In genomic region chr16:88651989-88652762, GRCh38 we compare ENCODE assay signal across 11 cellular contexts. TPM values are rescaled to one million over a fixed set of nuclear protein-coding genes. Genes with fewer than 3 reads are reported as not detected.
DNase-seq lines count a peak whose midpoint lies in the region; ATAC-seq, FAIRE-seq and TF ChIP-seq lines count a peak whose summit lies in the region.
"Had no signal": no experiment of that assay in that cellular context is flagged by ENCODE, and none has a peak within 500 bp of the region (broad histone marks: within the 10 kb centered on the region; RNA-seq: fewer than 3 reads in every experiment).

No MANE protein-coding gene starts in this region.

- no peaks in the 10 kb centered on the region for H3K9me3 Mint-ChIP-seq in activated T-cell treated with anti-CD3 and anti-CD28 coated beads, Interleukin-2, amount 50 U/mL, for 24 hours
- H3K9me3 Mint-ChIP-seq in activated T-cell treated with anti-CD3 and anti-CD28 coated beads, Interleukin-2, amount 50 U/mL, for 4 hours, result no peaks in the 10 kb centered on the region

- no peak for ATAC-seq in activated T-cell treated with anti-CD3 and anti-CD28 coated beads, Interleukin-2, amount 50 U/mL, for 4 hours
- ATAC-seq in T-helper 17 cell (no peak), GM18511 (IDR thresholded peaks at IDR 0.05; ENCODE audit: unreplicated experiment) (no peak)

- H3K27me3 Mint-ChIP-seq in activated T-cell treated with anti-CD3 and anti-CD28 coated beads, Interleukin-2, amount 50 U/mL, for 24 hours, result no peaks in the 10 kb centered on the region
- no peaks in the 10 kb centered on the region for H3K27me3 Mint-ChIP-seq in activated T-cell treated with anti-CD3 and anti-CD28 coated beads, Interleukin-2, amount 50 U/mL, for 4 hours (ENCODE audit: low read depth)
- H3K27me3 Mint-ChIP-seq in T-helper 17 cell, result no peaks in the 10 kb centered on the region

- H3K9me3 ChIP-seq in T-helper 17 cell (ENCODE audit: control insufficient read depth, low read length, poor library complexity, severe bottlenecking) (no peaks in the 10 kb centered on the region), kidney (ENCODE audit: control insufficient read depth in 1 of 2, low read length in 2 of 2) (no peaks in the 10 kb centered on the region), suprapubic skin (no peaks in the 10 kb centered on the region), HAP-1 (no peaks in the 10 kb centered on the region)

- H3K9ac ChIP-seq in kidney (ENCODE audit: low read length in 2 of 2), result no peak overlapping the region

- 88% methylated on average over 3 of the region's 30 CpGs for WGBS in suprapubic skin

- H3K4me1 Mint-ChIP-seq in activated T-cell treated with anti-CD3 and anti-CD28 coated beads, Interleukin-2, amount 50 U/mL, for 24 hours (ENCODE audit: low read depth), result peaks cover 20% of the 10 kb centered on the region
- H3K4me1 Mint-ChIP-seq in activated T-cell treated with anti-CD3 and anti-CD28 coated beads, Interleukin-2, amount 50 U/mL, for 4 hours (ENCODE audit: low read depth), result peaks cover 19% of the 10 kb centered on the region
- peaks cover 14% of the 10 kb centered on the region for H3K4me1 Mint-ChIP-seq in T-helper 17 cell

- intact Hi-C loops in kidney (cut with DNase I), result no loop called here

- no peak for DNase-seq in activated T-cell treated with anti-CD3 and anti-CD28 coated beads, Interleukin-2, amount 50 U/mL, for 24 hours
- DNase-seq in activated T-cell treated with anti-CD3 and anti-CD28 coated beads, Interleukin-2, amount 50 U/mL, for 4 hours, result no peak
- DNase-seq in T-helper 17 cell (no peak), kidney (peak; percentile 83), suprapubic skin (ENCODE audit: low spot score in 2 of 2) (peak in 1 of 2 donors; percentile 68), NOMO-1 treated with DMSO at 0.1 percent for 48 hours (lab: John Stamatoyannopoulos, UW; ENCODE audit: unreplicated experiment) (no peak), HAP-1 (ENCODE audit: low spot score in 2 of 2) (no peak)
- DNase-seq: NCI-H2081 treated with DMSO at 0.1 percent for 48 hours had no signal

- TF ChIP-seq EP300 in suprapubic skin (IDR thresholded peaks at IDR 0.05), result no peak

- TF ChIP-seq CTCF in kidney (IDR thresholded peaks at IDR 0.05; ENCODE audit: borderline replicate concordance, extremely low read depth, insufficient read depth) (no peak), suprapubic skin (IDR thresholded peaks at IDR 0.05) (no peak)

- TF ChIP-seq POLR2A in suprapubic skin (IDR thresholded peaks at IDR 0.05), result no peak

- peak overlapping the region; percentile 97 for H3K27ac Mint-ChIP-seq in activated T-cell treated with anti-CD3 and anti-CD28 coated beads, Interleukin-2, amount 50 U/mL, for 24 hours
- peak overlapping the region; percentile 89 for H3K27ac Mint-ChIP-seq in T-helper 17 cell

- peaks cover 0 to 3% of the 10 kb centered on the region in 2 donors for H3K36me3 ChIP-seq in kidney (ENCODE audit: control insufficient read depth in 1 of 2, insufficient read depth in 2 of 2, low read length in 2 of 2)
- peaks cover 25% of the 10 kb centered on the region for H3K36me3 ChIP-seq in suprapubic skin
- peaks cover 26% of the 10 kb centered on the region for H3K36me3 ChIP-seq in HAP-1 (replicated peaks)

- H3K4me3 Mint-ChIP-seq in activated T-cell treated with anti-CD3 and anti-CD28 coated beads, Interleukin-2, amount 50 U/mL, for 24 hours, result peak overlapping the region; percentile 12
- no peak overlapping the region for H3K4me3 Mint-ChIP-seq in activated T-cell treated with anti-CD3 and anti-CD28 coated beads, Interleukin-2, amount 50 U/mL, for 4 hours
- H3K4me3 Mint-ChIP-seq in T-helper 17 cell, result peak overlapping the region; percentile 92

- H3K36me3 Mint-ChIP-seq in activated T-cell treated with anti-CD3 and anti-CD28 coated beads, Interleukin-2, amount 50 U/mL, for 24 hours (ENCODE audit: low read depth), result peaks cover 46% of the 10 kb centered on the region
- H3K36me3 Mint-ChIP-seq in activated T-cell treated with anti-CD3 and anti-CD28 coated beads, Interleukin-2, amount 50 U/mL, for 4 hours (ENCODE audit: insufficient read depth), result peaks cover 3% of the 10 kb centered on the region
- peaks cover 3% of the 10 kb centered on the region for H3K36me3 Mint-ChIP-seq in T-helper 17 cell (ENCODE audit: low read depth)

- H3K4me1 ChIP-seq in kidney (ENCODE audit: control insufficient read depth in 1 of 2, insufficient read depth in 1 of 2, low read depth in 1 of 2, low read length in 2 of 2) (peaks cover 3 to 12% of the 10 kb centered on the region in 2 donors), suprapubic skin (peaks cover 26% of the 10 kb centered on the region), HAP-1 (peaks cover 6% of the 10 kb centered on the region)

- no peaks in the 10 kb centered on the region for H3K27me3 ChIP-seq in suprapubic skin
- no peaks in the 10 kb centered on the region for H3K27me3 ChIP-seq in HAP-1 (ENCODE audit: low read depth)

- H3K4me3 ChIP-seq in kidney (ENCODE audit: low read length in 2 of 2) (no peak overlapping the region), suprapubic skin (no peak overlapping the region), HAP-1 (no peak overlapping the region)

- no peak for FAIRE-seq in kidney (lab: Jason Lieb, UNC)

- H3K27ac ChIP-seq in kidney (ENCODE audit: low read depth in 2 of 2, low read length in 2 of 2), result peak overlapping the region; percentile 62 to 63
- H3K27ac ChIP-seq in suprapubic skin, result peak overlapping the region; percentile 43
- H3K27ac ChIP-seq: SK-N-MC had no signal

- in situ Hi-C loops in HAP-1 (cut with MboI; ENCODE audit: low sequenced_read_pairs), result no loop called here

RNA-seq across cellular contexts. Expression of gene CYBA, which starts 1.3 kb away (rescaled TPM):
- 100 to 1,000 TPM; 110 to 147 (median 117) TPM for total RNA-seq in activated T-cell treated with anti-CD3 and anti-CD28 coated beads, Interleukin-2, amount 50 U/mL, for 4 hours
- total RNA-seq in T-helper 17 cell (100 to 1,000 TPM; 346 to 383 TPM), kidney (395 TPM), suprapubic skin (10 to 100 TPM; 22.4 to 39.1 (median 29.7) TPM)
- polyA plus RNA-seq in kidney (ENCODE audit: insufficient read depth, low read depth, low replicate concordance), result 263 TPM

RNA-seq across cellular contexts. Expression of gene MVD, which starts 10.7 kb away (rescaled TPM):
- total RNA-seq in activated T-cell treated with anti-CD3 and anti-CD28 coated beads, Interleukin-2, amount 50 U/mL, for 4 hours, result 10 to 100 TPM; 39.0 to 49.2 (median 44.4) TPM
- total RNA-seq in T-helper 17 cell (10 to 100 TPM; 40.4 to 72.8 TPM), kidney (35.4 TPM), suprapubic skin (10 to 100 TPM; 18.9 to 77.6 (median 44.7) TPM)
- 48.9 TPM for polyA plus RNA-seq in kidney (ENCODE audit: insufficient read depth, low read depth, low replicate concordance)

RNA-seq across cellular contexts. Expression of gene IL17C, which starts 13.8 kb away (rescaled TPM):
- total RNA-seq in activated T-cell treated with anti-CD3 and anti-CD28 coated beads, Interleukin-2, amount 50 U/mL, for 4 hours, result not detected
- total RNA-seq in T-helper 17 cell (under 1 TPM; 0.65 to 0.86 TPM), kidney (not detected), suprapubic skin (not detected)
- not detected for polyA plus RNA-seq in kidney (ENCODE audit: insufficient read depth, low read depth, low replicate concordance)
- polyA plus RNA-seq: AG04450 had no signal

RNA-seq across cellular contexts. Expression of gene SNAI3, which starts 34.1 kb away (rescaled TPM):
- total RNA-seq in activated T-cell treated with anti-CD3 and anti-CD28 coated beads, Interleukin-2, amount 50 U/mL, for 4 hours, result 1 to 10 TPM in 2 of 3 donors, under 1 TPM in 1; 0.90 to 1.3 (median 1.2) TPM
- total RNA-seq in T-helper 17 cell (10 to 100 TPM in 1 of 2 donors, 1 to 10 TPM in 1; 7.7 to 10.2 TPM), kidney (2.3 TPM), suprapubic skin (under 1 TPM in 2 of 4 donors, not detected in 2; 0.40 to 0.44 TPM)
- polyA plus RNA-seq in kidney (ENCODE audit: insufficient read depth, low read depth, low replicate concordance), result 0.75 TPM

RNA-seq across cellular contexts. Expression of gene RNF166, which starts 54.0 kb away (rescaled TPM):
- 10 to 100 TPM; 28.0 to 45.7 (median 30.6) TPM for total RNA-seq in activated T-cell treated with anti-CD3 and anti-CD28 coated beads, Interleukin-2, amount 50 U/mL, for 4 hours
- total RNA-seq in T-helper 17 cell (100 to 1,000 TPM; 235 to 398 TPM), kidney (31.4 TPM), suprapubic skin (10 to 100 TPM; 12.4 to 15.8 (median 14.6) TPM)
- polyA plus RNA-seq in kidney (ENCODE audit: insufficient read depth, low read depth, low replicate concordance), result 16.3 TPM
